In the genomic region with DNA sequence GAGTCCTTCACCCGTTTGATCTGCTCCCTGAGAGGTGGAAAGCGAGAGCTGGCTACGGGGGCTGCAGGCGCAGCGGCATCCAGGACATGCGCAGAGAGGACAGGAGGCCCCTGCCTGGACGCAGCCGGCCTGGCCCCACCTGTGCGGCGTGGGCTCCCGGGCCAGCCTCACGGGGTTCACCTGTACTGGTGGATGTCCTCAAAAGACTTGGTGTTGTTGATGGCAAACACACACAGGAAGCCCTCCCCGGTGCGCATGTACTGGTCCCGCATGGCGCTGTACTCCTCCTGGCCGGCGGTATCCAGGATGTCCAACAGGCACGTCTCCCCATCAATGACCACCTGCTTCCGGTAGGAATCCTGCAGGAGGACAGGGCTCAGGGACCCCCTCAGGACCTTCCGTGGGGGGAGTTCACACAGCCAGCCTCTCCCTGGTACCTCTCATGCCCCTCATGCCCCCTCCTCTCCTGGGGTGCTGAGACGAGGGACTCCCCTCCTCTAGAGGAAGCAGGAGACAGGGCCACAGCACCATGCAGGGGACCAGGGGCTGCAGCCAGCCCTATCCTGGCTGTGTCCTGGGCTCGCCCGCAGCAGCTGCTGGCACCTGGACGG, we compare ENCODE assay signal across 8 cellular contexts. TPM values are rescaled to one million over a fixed set of nuclear protein-coding genes. Genes with fewer than 3 reads are reported as not detected.
DNase-seq lines count a peak whose midpoint lies in the region; ATAC-seq, FAIRE-seq and TF ChIP-seq lines count a peak whose summit lies in the region.

No MANE protein-coding gene starts in this region.

- no peak for ATAC-seq in CD4-positive, CD25-positive, alpha-beta regulatory T cell (ENCODE audit: low read depth in 2 of 2)
- ATAC-seq in HG03280 (IDR thresholded peaks at IDR 0.05; ENCODE audit: unreplicated experiment): no peak

- H3K27me3 Mint-ChIP-seq in CD4-positive, CD25-positive, alpha-beta regulatory T cell: no peaks in the 10 kb centered on the region
- H3K27me3 Mint-ChIP-seq in neural crest cell (ENCODE audit: low read depth): peaks cover 14% of the 10 kb centered on the region

- no peak for DNase-seq in CD4-positive, CD25-positive, alpha-beta regulatory T cell
- DNase-seq in bronchial epithelial cell (ENCODE audit: low read depth) (no peak), neural crest cell (ENCODE audit: low read depth, low spot score) (no peak), T-helper 1 cell (no peak), SW480 (ENCODE audit: low spot score) (no peak), ecto neural progenitor cell (ENCODE audit: low spot score) (no peak)

- no peak overlapping the region for H3K27ac ChIP-seq in CD4-positive, CD25-positive, alpha-beta regulatory T cell (ENCODE audit: insufficient read depth, low read length, poor library complexity, severe bottlenecking)
- no peak overlapping the region for H3K27ac ChIP-seq in HUES6 (ENCODE audit: low read depth, low read length)

- no peaks in the 10 kb centered on the region for H3K36me3 Mint-ChIP-seq in CD4-positive, CD25-positive, alpha-beta regulatory T cell
- H3K36me3 Mint-ChIP-seq in neural crest cell (ENCODE audit: low read depth): no peaks in the 10 kb centered on the region

- H3K27ac Mint-ChIP-seq in CD4-positive, CD25-positive, alpha-beta regulatory T cell: no peak overlapping the region
- H3K27ac Mint-ChIP-seq in neural crest cell (ENCODE audit: unreplicated experiment): no peak overlapping the region

- no peaks in the 10 kb centered on the region for H3K27me3 ChIP-seq in CD4-positive, CD25-positive, alpha-beta regulatory T cell (ENCODE audit: control insufficient read depth, insufficient read depth, low read length)
- H3K27me3 ChIP-seq in HUES6 (ENCODE audit: control insufficient read depth, insufficient read depth, low read length): peaks cover 11% of the 10 kb centered on the region
- H3K27me3 ChIP-seq in bronchial epithelial cell (ENCODE audit: control insufficient read depth, insufficient read depth, low read length): no peaks in the 10 kb centered on the region

- peak overlapping the region; percentile 63 to 81 (median 69) for H3K4me3 Mint-ChIP-seq in CD4-positive, CD25-positive, alpha-beta regulatory T cell
- H3K4me3 Mint-ChIP-seq in neural crest cell: peak overlapping the region; percentile 38

- H3K9me3 Mint-ChIP-seq in CD4-positive, CD25-positive, alpha-beta regulatory T cell: no peaks in the 10 kb centered on the region
- H3K9me3 Mint-ChIP-seq in neural crest cell: no peaks in the 10 kb centered on the region

- H3K4me3 ChIP-seq in CD4-positive, CD25-positive, alpha-beta regulatory T cell (ENCODE audit: low read depth, low read length): no peak overlapping the region
- peak overlapping the region; percentile 83 for H3K4me3 ChIP-seq in HUES6 (ENCODE audit: low read depth, low read length)
- H3K4me3 ChIP-seq in bronchial epithelial cell (ENCODE audit: low read depth, low read length): peak overlapping the region; percentile 87

- no peaks in the 10 kb centered on the region for H3K9me3 ChIP-seq in CD4-positive, CD25-positive, alpha-beta regulatory T cell (ENCODE audit: control insufficient read depth in 2 of 2, low read length in 2 of 2)
- no peaks in the 10 kb centered on the region for H3K9me3 ChIP-seq in HUES6 (ENCODE audit: control insufficient read depth, insufficient read depth, low read depth, low read length)

- FAIRE-seq in bronchial epithelial cell (lab: Jason Lieb, UNC): no peak

- H3K36me3 ChIP-seq in CD4-positive, CD25-positive, alpha-beta regulatory T cell (ENCODE audit: control insufficient read depth, insufficient read depth, low read length): peaks cover 8% of the 10 kb centered on the region
- peaks cover 27% of the 10 kb centered on the region for H3K36me3 ChIP-seq in HUES6 (ENCODE audit: control insufficient read depth, insufficient read depth, low read length)
- peaks cover 29% of the 10 kb centered on the region for H3K36me3 ChIP-seq in bronchial epithelial cell (ENCODE audit: control insufficient read depth, insufficient read depth, low read length)

- peaks cover 0 to 23% (median 10%) of the 10 kb centered on the region in 4 donors for H3K4me1 Mint-ChIP-seq in CD4-positive, CD25-positive, alpha-beta regulatory T cell
- peaks cover 4% of the 10 kb centered on the region for H3K4me1 Mint-ChIP-seq in neural crest cell

- H3K9ac ChIP-seq in HUES6 (ENCODE audit: low read length): no peak overlapping the region

- H3K4me1 ChIP-seq in CD4-positive, CD25-positive, alpha-beta regulatory T cell (ENCODE audit: control insufficient read depth, insufficient read depth, low read length, poor library complexity, severe bottlenecking): peaks cover 44% of the 10 kb centered on the region
- peaks cover 9% of the 10 kb centered on the region for H3K4me1 ChIP-seq in HUES6 (ENCODE audit: control insufficient read depth, insufficient read depth, low read length)

- no peak for TF ChIP-seq CTCF in bronchial epithelial cell (IDR thresholded peaks at IDR 0.05; ENCODE audit: insufficient read depth, low read length, severe bottlenecking)
- no peak for TF ChIP-seq CTCF in neural crest cell (conservative IDR thresholded peaks at IDR 0.05)

RNA-seq across cellular contexts. Expression of a gene that starts 1.7 kb away (rescaled TPM):
- 35.0 TPM for total RNA-seq in CD4-positive, CD25-positive, alpha-beta regulatory T cell
- 10 to 100 TPM; 15.9 to 35.2 (median 21.1) TPM for polyA plus RNA-seq in CD4-positive, CD25-positive, alpha-beta regulatory T cell
- total RNA-seq in bronchial epithelial cell: 150 and 199 TPM in 2 replicates
- 90.6 and 93.5 TPM in 2 replicates for total RNA-seq in neural crest cell

RNA-seq across cellular contexts. Expression of a gene that starts 3.6 kb away (rescaled TPM):
- total RNA-seq in CD4-positive, CD25-positive, alpha-beta regulatory T cell: 5.8 TPM
- polyA plus RNA-seq in CD4-positive, CD25-positive, alpha-beta regulatory T cell: 1 to 10 TPM in 2 of 4 donors, under 1 TPM in 2; 0.89 to 3.1 (median 1.8) TPM
- total RNA-seq in bronchial epithelial cell (0.26 and 0.38 TPM in 2 replicates), neural crest cell (2.1 and 2.4 TPM in 2 replicates)

RNA-seq across cellular contexts. Expression of a gene that starts 26.6 kb away (rescaled TPM):
- 112 TPM for total RNA-seq in CD4-positive, CD25-positive, alpha-beta regulatory T cell
- 100 to 1,000 TPM; 126 to 155 (median 133) TPM for polyA plus RNA-seq in CD4-positive, CD25-positive, alpha-beta regulatory T cell
- total RNA-seq in bronchial epithelial cell (361 and 427 TPM in 2 replicates), neural crest cell (69.2 and 71.1 TPM in 2 replicates)

RNA-seq across cellular contexts. Expression of a gene that starts 26.8 kb away (rescaled TPM):
- 5.1 TPM for total RNA-seq in CD4-positive, CD25-positive, alpha-beta regulatory T cell
- polyA plus RNA-seq in CD4-positive, CD25-positive, alpha-beta regulatory T cell: 1 to 10 TPM in 2 of 4 donors, under 1 TPM in 2; 0.79 to 1.4 (median 1.0) TPM
- total RNA-seq in bronchial epithelial cell: 0.90 and 1.1 TPM in 2 replicates
- total RNA-seq in neural crest cell: 1.8 and 2.2 TPM in 2 replicates

RNA-seq across cellular contexts. Expression of a gene that starts 27.1 kb away (rescaled TPM):
- 27.2 TPM for total RNA-seq in CD4-positive, CD25-positive, alpha-beta regulatory T cell
- polyA plus RNA-seq in CD4-positive, CD25-positive, alpha-beta regulatory T cell: 10 to 100 TPM; 23.9 to 34.2 (median 31.8) TPM
- total RNA-seq in bronchial epithelial cell: 44.4 and 45.5 TPM in 2 replicates
- total RNA-seq in neural crest cell: 7.3 and 7.4 TPM in 2 replicates
